8 cellular contexts compared by ENCODE assay signal in genomic region chr10:32379314-32379949, GRCh38. TPM values are rescaled to one million over a fixed set of nuclear protein-coding genes. Genes with fewer than 3 reads are reported as not detected.
DNase-seq lines count a peak whose midpoint lies in the region; ATAC-seq and TF ChIP-seq lines count a peak whose summit lies in the region.

No MANE protein-coding gene starts in this region.

- no peaks in the 10 kb centered on the region for H3K27me3 ChIP-seq in CD4-positive, CD25-positive, alpha-beta regulatory T cell (ENCODE audit: control insufficient read depth, insufficient read depth, low read length)
- H3K27me3 ChIP-seq in GM23338 (ENCODE audit: insufficient read depth) (no peaks in the 10 kb centered on the region), parathyroid adenoma (ENCODE audit: control insufficient read depth, insufficient read depth, low read length) (no peaks in the 10 kb centered on the region)

- H2AFZ ChIP-seq in GM23338 (no peak overlapping the region), parathyroid adenoma (peak overlapping the region; percentile 56)

- H4K20me1 ChIP-seq in GM23338 (replicated peaks; ENCODE audit: insufficient read depth) = no peaks in the 10 kb centered on the region

- H3K4me3 Mint-ChIP-seq in CD4-positive, CD25-positive, alpha-beta regulatory T cell = no peak overlapping the region
- H3K4me3 Mint-ChIP-seq in GM23338 = no peak overlapping the region

- H3K9me3 Mint-ChIP-seq in CD4-positive, CD25-positive, alpha-beta regulatory T cell = peaks cover 0 to 2% (median 0%) of the 10 kb centered on the region in 7 donors
- no peaks in the 10 kb centered on the region for H3K9me3 Mint-ChIP-seq in GM23338

- peaks cover 28% of the 10 kb centered on the region for H3K4me1 ChIP-seq in CD4-positive, CD25-positive, alpha-beta regulatory T cell (ENCODE audit: control insufficient read depth, insufficient read depth, low read length, poor library complexity, severe bottlenecking)
- H3K4me1 ChIP-seq in GM23338 (ENCODE audit: insufficient read depth) = no peaks in the 10 kb centered on the region
- peaks cover 9% of the 10 kb centered on the region for H3K4me1 ChIP-seq in parathyroid adenoma

- no peaks in the 10 kb centered on the region for H3K9me3 ChIP-seq in CD4-positive, CD25-positive, alpha-beta regulatory T cell (ENCODE audit: control insufficient read depth in 2 of 2, low read length in 2 of 2)
- no peaks in the 10 kb centered on the region for H3K9me3 ChIP-seq in parathyroid adenoma (ENCODE audit: control insufficient read depth, low read length)

- no peaks in the 10 kb centered on the region for H3K9me2 ChIP-seq in GM23338 (ENCODE audit: insufficient read depth)

- peak overlapping the region; percentile 79 for H3K4me2 ChIP-seq in GM23338
- peak overlapping the region; percentile 75 for H3K4me2 ChIP-seq in parathyroid adenoma (ENCODE audit: low read length)

- no peak overlapping the region for H3K27ac Mint-ChIP-seq in CD4-positive, CD25-positive, alpha-beta regulatory T cell
- no peak overlapping the region for H3K27ac Mint-ChIP-seq in GM23338

- no peak overlapping the region for H3K9ac ChIP-seq in parathyroid adenoma

- H3K27me3 Mint-ChIP-seq in CD4-positive, CD25-positive, alpha-beta regulatory T cell = no peaks in the 10 kb centered on the region
- H3K27me3 Mint-ChIP-seq in GM23338 (ENCODE audit: insufficient read depth, low read depth, poor library complexity) = no peaks in the 10 kb centered on the region

- peaks cover 0 to 12% (median 9%) of the 10 kb centered on the region in 4 donors for H3K4me1 Mint-ChIP-seq in CD4-positive, CD25-positive, alpha-beta regulatory T cell
- peaks cover 4% of the 10 kb centered on the region; the same call in 2 of the 3 replicates for H3K4me1 Mint-ChIP-seq in GM23338

- peak overlapping the region; percentile 89 for H3K27ac ChIP-seq in CD4-positive, CD25-positive, alpha-beta regulatory T cell (ENCODE audit: insufficient read depth, low read length, poor library complexity, severe bottlenecking)
- peak overlapping the region; percentile 64 for H3K27ac ChIP-seq in GM23338 (ENCODE audit: low read depth)
- H3K27ac ChIP-seq in parathyroid adenoma = peak overlapping the region; percentile 90

- ATAC-seq in CD4-positive, CD25-positive, alpha-beta regulatory T cell (ENCODE audit: low read depth in 2 of 2) = peak; percentile 20 to 21
- ATAC-seq in GM23338 (peak; percentile 85), HG03135 (IDR thresholded peaks at IDR 0.05; ENCODE audit: unreplicated experiment) (no peak), HG03342 (IDR thresholded peaks at IDR 0.05; ENCODE audit: unreplicated experiment) (no peak)

- H3F3A ChIP-seq in GM23338 (replicated peaks; ENCODE audit: low read depth) = no peaks in the 10 kb centered on the region

- H3K79me2 ChIP-seq in GM23338 (replicated peaks; ENCODE audit: insufficient read depth) (peaks cover 40% of the 10 kb centered on the region), parathyroid adenoma (peaks cover 10% of the 10 kb centered on the region)

- peak overlapping the region; percentile 95 for H3K4me3 ChIP-seq in CD4-positive, CD25-positive, alpha-beta regulatory T cell (ENCODE audit: low read depth, low read length)
- H3K4me3 ChIP-seq in GM23338 (peak overlapping the region; percentile 72), WI38 (ENCODE audit: low read depth, low read length) (peak overlapping the region; percentile 77), parathyroid adenoma (ENCODE audit: low read depth, low read length) (peak overlapping the region; percentile 99)

- DNase-seq in CD4-positive, CD25-positive, alpha-beta regulatory T cell = peak; percentile 10 to 79 (median 58)
- DNase-seq in GM23338 (ENCODE audit: low spot score) = peak; percentile 69
- peak; percentile 64 for DNase-seq in NCI-H187 treated with DMSO at 0.1 percent for 48 hours (lab: John Stamatoyannopoulos, UW)
- peak; percentile 37 for DNase-seq in glomerular endothelial cell (ENCODE audit: extremely low read depth, low read depth, low spot score)

- H3K36me3 ChIP-seq in CD4-positive, CD25-positive, alpha-beta regulatory T cell (ENCODE audit: control insufficient read depth, insufficient read depth, low read length) = no peaks in the 10 kb centered on the region
- H3K36me3 ChIP-seq in GM23338 (ENCODE audit: insufficient read depth) (no peaks in the 10 kb centered on the region), parathyroid adenoma (ENCODE audit: control insufficient read depth, insufficient read depth, low read length) (no peaks in the 10 kb centered on the region)

- no peaks in the 10 kb centered on the region for H3K36me3 Mint-ChIP-seq in CD4-positive, CD25-positive, alpha-beta regulatory T cell
- no peaks in the 10 kb centered on the region for H3K36me3 Mint-ChIP-seq in GM23338 (ENCODE audit: low read depth)

- TF ChIP-seq CTCF in GM23338 (conservative IDR thresholded peaks at IDR 0.05; ENCODE audit: low read depth in 2 of 2) (no peak), WI38 (IDR thresholded peaks at IDR 0.05; ENCODE audit: low read depth, low read length) (no peak), parathyroid adenoma (IDR thresholded peaks at IDR 0.05) (no peak)

TF ChIP-seq in GM23338, 12 proteins besides CTCF, POLR2A, EP300 and RAD21:
- TF ChIP-seq ZNF331 (CRISPR knock-in tag; IDR thresholded peaks at IDR 0.05; ENCODE audit: low read depth) = no peak

RNA-seq across cellular contexts. Expression of gene EPC1, which starts 32.5 kb away (rescaled TPM):
- 218 TPM for total RNA-seq in CD4-positive, CD25-positive, alpha-beta regulatory T cell
- polyA plus RNA-seq in CD4-positive, CD25-positive, alpha-beta regulatory T cell = 10 to 100 TPM; 46.6 to 64.4 (median 56.8) TPM
- 15.8 and 25.9 TPM in 2 replicates for total RNA-seq in GM23338 (2014; rRNA removed; shearing (Covaris generic))
- 24.1 and 24.5 TPM in 2 replicates for polyA plus RNA-seq in GM23338 (2016; fragmentation: Nextera tagmentation; extraction: Ambion mirVana)
- total RNA-seq in glomerular endothelial cell = 9.4 and 24.9 TPM in 2 replicates

Comparison
In these comparisons a context has a peak if more than half of its experiments do, and no peak if none do; other contexts are left out.
1. ATAC-seq: peak in CD4-positive, CD25-positive, alpha-beta regulatory T cell (2 of 2) and GM23338 (single experiment); none in HG03135 (single experiment) and HG03342 (single experiment).
2. Peak in every context shown above with its lines, with median percentiles within 50 percentile points of each other: DNase-seq, H3K27ac ChIP-seq and H3K4me3 ChIP-seq.